18 cellular contexts compared by ENCODE assay signal in genomic region chr15:45653702-45654424, GRCh38. TPM values are rescaled to one million over a fixed set of nuclear protein-coding genes. Genes with fewer than 3 reads are reported as not detected.
A peak's percentile ranks its signal among the peaks of the same experiment; 100 is the strongest.
DNase-seq lines count a peak whose midpoint lies in the region; ATAC-seq, FAIRE-seq and TF ChIP-seq lines count a peak whose summit lies in the region.
"Had no signal": no experiment of that assay in that cellular context is flagged by ENCODE, and none has a peak within 500 bp of the region (broad histone marks: within the 10 kb centered on the region; RNA-seq: fewer than 3 reads in every experiment).

No MANE protein-coding gene starts in this region.

- peaks cover 49% of the 10 kb centered on the region for H3K4me1 Mint-ChIP-seq in activated CD4-positive, alpha-beta T cell treated with anti-CD3 and anti-CD28 coated beads for 36 hours

- POLR2A ChIA-PET in activated CD4-positive, alpha-beta T cell treated with anti-CD3 and anti-CD28 coated beads for 36 hours (lab: Charles Lee), result interaction anchor here (0.6 kb wide), 1 partner anchor 10 kb away, joined by 5 read pairs; no protein-coding TSS in a partner anchor

- H3K4me3 ChIP-seq in fibroblast of pulmonary artery (replicated peaks; ENCODE audit: low read depth, low read length), result no peak overlapping the region
- H3K4me3 ChIP-seq in psoas muscle, result no peak overlapping the region
- H3K4me3 ChIP-seq: thoracic aorta had no signal

- 70 to 75% (median 71%) methylated on average over 3 of the region's 3 CpGs for WGBS in psoas muscle, 3 donors

- no peak overlapping the region for H3K4me3 Mint-ChIP-seq in activated CD4-positive, alpha-beta T cell treated with anti-CD3 and anti-CD28 coated beads for 36 hours

- intact Hi-C loops in activated CD4-positive, alpha-beta T cell treated with anti-CD3 and anti-CD28 coated beads for 36 hours (cut with DNase I, micrococcal nuclease), result no loop called here
- intact Hi-C loops in psoas muscle (cut with DNase I), result no loop called here

- no peaks in the 10 kb centered on the region for H3K9me3 ChIP-seq in psoas muscle
- H3K9me3 ChIP-seq: thoracic aorta had no signal

- TF ChIP-seq CTCF in fibroblast of pulmonary artery (IDR thresholded peaks at IDR 0.05; ENCODE audit: low read length, missing control alignments) (no peak), psoas muscle (IDR thresholded peaks at IDR 0.05) (no peak)

- peak overlapping the region; percentile 19 for H3K27ac Mint-ChIP-seq in activated CD4-positive, alpha-beta T cell treated with anti-CD3 and anti-CD28 coated beads for 36 hours
- H3K27ac Mint-ChIP-seq: progenitor cell of endocrine pancreas had no signal

- peaks cover 0 to 5% of the 10 kb centered on the region in 2 donors for H3K36me3 ChIP-seq in psoas muscle (ENCODE audit: insufficient read depth in 1 of 2, low read depth in 1 of 2)
- H3K36me3 ChIP-seq: thoracic aorta had no signal

- peaks cover 42% of the 10 kb centered on the region for H3K4me1 ChIP-seq in psoas muscle

- peaks cover 6% of the 10 kb centered on the region for H3K9me3 Mint-ChIP-seq in activated CD4-positive, alpha-beta T cell treated with anti-CD3 and anti-CD28 coated beads for 36 hours (ENCODE audit: low read depth)
- H3K9me3 Mint-ChIP-seq: CD8-positive, alpha-beta memory T cell had no signal

- peaks cover 17% of the 10 kb centered on the region for H3K36me3 Mint-ChIP-seq in activated CD4-positive, alpha-beta T cell treated with anti-CD3 and anti-CD28 coated beads for 36 hours (ENCODE audit: low read depth)

- peak overlapping the region; percentile 26 for H3K27ac ChIP-seq in psoas muscle

- DNase-seq in activated CD4-positive, alpha-beta T cell treated with anti-CD3 and anti-CD28 coated beads for 36 hours, result no peak
- DNase-seq in activated CD4-positive, alpha-beta T cell treated with anti-CD3 and anti-CD28 coated beads for 48 hours, result no peak
- DNase-seq in SIG-M5 treated with dmso at 0.1 percent for 504 hours (lab: John Stamatoyannopoulos, UW; ENCODE audit: unreplicated experiment) (peak; percentile 64), fibroblast of pulmonary artery (ENCODE audit: low read depth) (peak; percentile 43), psoas muscle (no peak), HTR-8/SVneo (ENCODE audit: insufficient read length, low spot score) (no peak)
- DNase-seq: CD8-positive, alpha-beta memory T cell; EL; head of caudate nucleus; kidney glomerular epithelial cell; NCI-H1436; NCI-H226; stimulated activated CD4-positive, alpha-beta T cell treated with anti-CD3 and anti-CD28 coated beads, Interleukin-15, amount 100 ng/mL, for 24 hours had no signal

- CTCF ChIA-PET in activated CD4-positive, alpha-beta T cell treated with anti-CD3 and anti-CD28 coated beads for 36 hours (lab: Charles Lee), result interaction anchor here (1.3 kb wide), 1 partner anchor 52 kb away, joined by 4 read pairs; no protein-coding TSS in a partner anchor

- no peaks in the 10 kb centered on the region for H3K27me3 ChIP-seq in psoas muscle (ENCODE audit: insufficient read depth in 3 of 3, low read length in 2 of 3)

- no peak for ATAC-seq in activated CD4-positive, alpha-beta T cell treated with anti-CD3 and anti-CD28 coated beads for 36 hours
- no peak for ATAC-seq in psoas muscle
- no peak for ATAC-seq in HG02852 (IDR thresholded peaks at IDR 0.05; ENCODE audit: unreplicated experiment)
- ATAC-seq in GM19455 (IDR thresholded peaks at IDR 0.05; ENCODE audit: unreplicated experiment), result no peak

- H3K27me3 Mint-ChIP-seq in activated CD4-positive, alpha-beta T cell treated with anti-CD3 and anti-CD28 coated beads for 36 hours, result no peaks in the 10 kb centered on the region
- H3K27me3 Mint-ChIP-seq: CD8-positive, alpha-beta memory T cell; progenitor cell of endocrine pancreas had no signal

- FAIRE-seq in HTR-8/SVneo (lab: Jason Lieb, UNC), result no peak
- FAIRE-seq: H1 had no signal

RNA-seq across cellular contexts. Expression of gene SQOR, which starts 19.0 kb away (rescaled TPM):
- total RNA-seq in activated CD4-positive, alpha-beta T cell treated with anti-CD3 and anti-CD28 coated beads for 36 hours, result 100 to 1,000 TPM; 105 to 108 TPM
- total RNA-seq in psoas muscle, result 100 to 1,000 TPM in 3 of 4 donors, 10 to 100 TPM in 1; 46.5 to 174 (median 152) TPM
- 100 to 1,000 TPM in 1 of 3 donors, 10 to 100 TPM in 2; 67.6 to 142 (median 70.2) TPM for polyA plus RNA-seq in psoas muscle

Comparison
In these comparisons a context has a peak if more than half of its experiments do, and no peak if none do; other contexts are left out.
1. DNase-seq: peak in SIG-M5 treated with dmso at 0.1 percent for 504 hours (single experiment) and fibroblast of pulmonary artery (single experiment); none in activated CD4-positive, alpha-beta T cell treated with anti-CD3 and anti-CD28 coated beads for 36 hours (single experiment), activated CD4-positive, alpha-beta T cell treated with anti-CD3 and anti-CD28 coated beads for 48 hours (single experiment), psoas muscle (0 of 2) and HTR-8/SVneo (single experiment).